Comparison of ENCODE assay signal across 18 cellular contexts in genomic region chr9:35067056-35067455, GRCh38. TPM values are rescaled to one million over a fixed set of nuclear protein-coding genes. Genes with fewer than 3 reads are reported as not detected.
DNase-seq lines count a peak whose midpoint lies in the region; ATAC-seq and TF ChIP-seq lines count a peak whose summit lies in the region.
"Had no signal": no experiment of that assay in that cellular context is flagged by ENCODE, and none has a peak within 500 bp of the region (broad histone marks: within the 10 kb centered on the region; RNA-seq: fewer than 3 reads in every experiment).

No MANE protein-coding gene starts in this region.

- H2AFZ ChIP-seq in Loucy (ENCODE audit: low read length) = no peak overlapping the region

- no peaks in the 10 kb centered on the region for H3K27me3 ChIP-seq in Loucy (ENCODE audit: insufficient read depth, low read length, poor library complexity, severe bottlenecking)

- no peaks in the 10 kb centered on the region for H3K9me3 ChIP-seq in Loucy (ENCODE audit: insufficient read depth, low read depth, low read length)

- H3K4me3 ChIP-seq in Loucy (ENCODE audit: low read length, poor library complexity, severe bottlenecking) = peak overlapping the region; percentile 95

- H3K36me3 ChIP-seq in Loucy (ENCODE audit: insufficient read depth, low read length) = peaks cover 64% of the 10 kb centered on the region

- no peak for DNase-seq in activated T-cell treated with anti-CD3 and anti-CD28 coated beads, Interleukin-2, amount 50 U/mL, for 72 hours
- DNase-seq in activated T-cell treated with anti-CD3 and anti-CD28 coated beads, Interleukin-2, amount 50 U/mL, for 4 hours = no peak
- DNase-seq in activated naive CD8-positive, alpha-beta T cell treated with anti-CD3 and anti-CD28 coated beads for 36 hours = no peak
- DNase-seq in stimulated activated effector memory CD8-positive, alpha-beta T cell treated with anti-CD3 and anti-CD28 coated beads, Interleukin-12 subunit alpha, Interleukin-12 subunit beta, amount 100 ng/mL, for 72 hours (ENCODE audit: low spot score in 2 of 2) = no peak
- DNase-seq: COR-L47, GF-D8, Kasumi-1, NCI-H1105 treated with DMSO at 0.1 percent for 48 hours, NCI-H1694 treated with DMSO at 0.1 percent for 48 hours, NCI-H2107, NCI-H2227 treated with DMSO at 0.1 percent for 48 hours, NCI-H524 treated with DMSO at 0.1 percent for 48 hours had no signal

- H3K9me2 ChIP-seq in Loucy (replicated peaks; ENCODE audit: low read depth, low read length) = no peaks in the 10 kb centered on the region

- no peak for ATAC-seq in activated T-cell treated with anti-CD3 and anti-CD28 coated beads, Interleukin-2, amount 50 U/mL, for 72 hours (replicated peaks in 1 of 2)
- ATAC-seq in activated T-cell treated with anti-CD3 and anti-CD28 coated beads, Interleukin-2, amount 50 U/mL, for 4 hours = no peak
- no peak for ATAC-seq in stimulated activated effector memory CD8-positive, alpha-beta T cell treated with anti-CD3 and anti-CD28 coated beads, Interleukin-12 subunit alpha, Interleukin-12 subunit beta, amount 100 ng/mL, for 72 hours
- ATAC-seq in HG03095 (IDR thresholded peaks at IDR 0.05; ENCODE audit: unreplicated experiment) (no peak), GM21786 (IDR thresholded peaks at IDR 0.05; ENCODE audit: unreplicated experiment) (no peak)
- ATAC-seq: Panc1, Right ventricle myocardium inferior had no signal

- H4K20me1 ChIP-seq in Loucy (ENCODE audit: insufficient read depth, low read length, poor library complexity, severe bottlenecking) = peaks cover 72% of the 10 kb centered on the region

- H3K36me3 Mint-ChIP-seq in activated T-cell treated with anti-CD3 and anti-CD28 coated beads, Interleukin-2, amount 50 U/mL, for 72 hours (ENCODE audit: insufficient read depth in 2 of 2) = peaks cover 26 to 54% of the 10 kb centered on the region in 2 donors
- H3K36me3 Mint-ChIP-seq in activated T-cell treated with anti-CD3 and anti-CD28 coated beads, Interleukin-2, amount 50 U/mL, for 4 hours (ENCODE audit: insufficient read depth) = peaks cover 68% of the 10 kb centered on the region
- peaks cover 64% of the 10 kb centered on the region for H3K36me3 Mint-ChIP-seq in activated naive CD8-positive, alpha-beta T cell treated with anti-CD3 and anti-CD28 coated beads for 36 hours
- H3K36me3 Mint-ChIP-seq in stimulated activated effector memory CD8-positive, alpha-beta T cell treated with anti-CD3 and anti-CD28 coated beads, Interleukin-12 subunit alpha, Interleukin-12 subunit beta, amount 100 ng/mL, for 72 hours = peaks cover 98% of the 10 kb centered on the region

- peak overlapping the region; percentile 60 for H3K27ac Mint-ChIP-seq in activated T-cell treated with anti-CD3 and anti-CD28 coated beads, Interleukin-2, amount 50 U/mL, for 72 hours
- peak overlapping the region; percentile 43 for H3K27ac Mint-ChIP-seq in activated naive CD8-positive, alpha-beta T cell treated with anti-CD3 and anti-CD28 coated beads for 36 hours
- H3K27ac Mint-ChIP-seq in stimulated activated effector memory CD8-positive, alpha-beta T cell treated with anti-CD3 and anti-CD28 coated beads, Interleukin-12 subunit alpha, Interleukin-12 subunit beta, amount 100 ng/mL, for 72 hours = peak overlapping the region; percentile 10

- no peak for TF ChIP-seq CTCF in Loucy (conservative IDR thresholded peaks at IDR 0.05; ENCODE audit: low read length)

- H3K4me1 ChIP-seq in Loucy (ENCODE audit: insufficient read depth, low read length, poor library complexity, severe bottlenecking) = peaks cover 34% of the 10 kb centered on the region

- H3K4me2 ChIP-seq in Loucy (ENCODE audit: low read depth, low read length, poor library complexity, severe bottlenecking) = peak overlapping the region; percentile 99

- no peaks in the 10 kb centered on the region for H3K9me3 Mint-ChIP-seq in activated T-cell treated with anti-CD3 and anti-CD28 coated beads, Interleukin-2, amount 50 U/mL, for 72 hours
- no peaks in the 10 kb centered on the region for H3K9me3 Mint-ChIP-seq in activated T-cell treated with anti-CD3 and anti-CD28 coated beads, Interleukin-2, amount 50 U/mL, for 4 hours
- H3K9me3 Mint-ChIP-seq in activated naive CD8-positive, alpha-beta T cell treated with anti-CD3 and anti-CD28 coated beads for 36 hours = no peaks in the 10 kb centered on the region
- no peaks in the 10 kb centered on the region for H3K9me3 Mint-ChIP-seq in stimulated activated effector memory CD8-positive, alpha-beta T cell treated with anti-CD3 and anti-CD28 coated beads, Interleukin-12 subunit alpha, Interleukin-12 subunit beta, amount 100 ng/mL, for 72 hours
- H3K9me3 Mint-ChIP-seq: IgD-negative memory B cell had no signal

- H3K27me3 Mint-ChIP-seq in activated T-cell treated with anti-CD3 and anti-CD28 coated beads, Interleukin-2, amount 50 U/mL, for 72 hours (ENCODE audit: low read depth) = no peaks in the 10 kb centered on the region
- H3K27me3 Mint-ChIP-seq in activated T-cell treated with anti-CD3 and anti-CD28 coated beads, Interleukin-2, amount 50 U/mL, for 4 hours (ENCODE audit: low read depth) = no peaks in the 10 kb centered on the region
- H3K27me3 Mint-ChIP-seq in activated naive CD8-positive, alpha-beta T cell treated with anti-CD3 and anti-CD28 coated beads for 36 hours = no peaks in the 10 kb centered on the region
- H3K27me3 Mint-ChIP-seq: IgD-negative memory B cell had no signal

- peaks cover 50% of the 10 kb centered on the region for H3K4me1 Mint-ChIP-seq in activated T-cell treated with anti-CD3 and anti-CD28 coated beads, Interleukin-2, amount 50 U/mL, for 72 hours (ENCODE audit: low read depth)
- peaks cover 44% of the 10 kb centered on the region for H3K4me1 Mint-ChIP-seq in activated T-cell treated with anti-CD3 and anti-CD28 coated beads, Interleukin-2, amount 50 U/mL, for 4 hours (ENCODE audit: low read depth)
- peaks cover 37% of the 10 kb centered on the region for H3K4me1 Mint-ChIP-seq in activated naive CD8-positive, alpha-beta T cell treated with anti-CD3 and anti-CD28 coated beads for 36 hours
- H3K4me1 Mint-ChIP-seq in stimulated activated effector memory CD8-positive, alpha-beta T cell treated with anti-CD3 and anti-CD28 coated beads, Interleukin-12 subunit alpha, Interleukin-12 subunit beta, amount 100 ng/mL, for 72 hours = peaks cover 50% of the 10 kb centered on the region

- no peak overlapping the region for H3K9ac ChIP-seq in Loucy (ENCODE audit: low read depth, low read length, poor library complexity, severe bottlenecking)

- H3F3A ChIP-seq in Loucy (ENCODE audit: low read depth) = peaks cover 7% of the 10 kb centered on the region

- H3K79me2 ChIP-seq in Loucy (ENCODE audit: insufficient read depth, low read length) = peaks cover 62% of the 10 kb centered on the region

- no peak overlapping the region for H3K4me3 Mint-ChIP-seq in activated T-cell treated with anti-CD3 and anti-CD28 coated beads, Interleukin-2, amount 50 U/mL, for 72 hours
- no peak overlapping the region for H3K4me3 Mint-ChIP-seq in activated T-cell treated with anti-CD3 and anti-CD28 coated beads, Interleukin-2, amount 50 U/mL, for 4 hours
- no peak overlapping the region for H3K4me3 Mint-ChIP-seq in activated naive CD8-positive, alpha-beta T cell treated with anti-CD3 and anti-CD28 coated beads for 36 hours
- H3K4me3 Mint-ChIP-seq in stimulated activated effector memory CD8-positive, alpha-beta T cell treated with anti-CD3 and anti-CD28 coated beads, Interleukin-12 subunit alpha, Interleukin-12 subunit beta, amount 100 ng/mL, for 72 hours = no peak overlapping the region

RNA-seq across cellular contexts. Expression of gene VCP, which starts 5.4 kb away (rescaled TPM):
- 100 to 1,000 TPM; 190 to 199 TPM for total RNA-seq in activated T-cell treated with anti-CD3 and anti-CD28 coated beads, Interleukin-2, amount 50 U/mL, for 72 hours
- 100 to 1,000 TPM; 455 to 543 (median 484) TPM for total RNA-seq in activated T-cell treated with anti-CD3 and anti-CD28 coated beads, Interleukin-2, amount 50 U/mL, for 4 hours
- 100 to 1,000 TPM; 264 to 289 TPM for total RNA-seq in activated naive CD8-positive, alpha-beta T cell treated with anti-CD3 and anti-CD28 coated beads for 36 hours

RNA-seq across cellular contexts. Expression of gene FANCG, which starts 12.7 kb away (rescaled TPM):
- total RNA-seq in activated T-cell treated with anti-CD3 and anti-CD28 coated beads, Interleukin-2, amount 50 U/mL, for 72 hours = 100 to 1,000 TPM in 1 of 2 donors, 10 to 100 TPM in 1; 94.8 to 116 TPM
- 10 to 100 TPM; 40.0 to 62.6 (median 54.4) TPM for total RNA-seq in activated T-cell treated with anti-CD3 and anti-CD28 coated beads, Interleukin-2, amount 50 U/mL, for 4 hours
- 100 to 1,000 TPM in 1 of 2 experiments, 10 to 100 TPM in 1; 92.8 to 113 TPM for total RNA-seq in activated naive CD8-positive, alpha-beta T cell treated with anti-CD3 and anti-CD28 coated beads for 36 hours

RNA-seq across cellular contexts. Expression of gene PIGO, which starts 29.3 kb away (rescaled TPM):
- total RNA-seq in activated T-cell treated with anti-CD3 and anti-CD28 coated beads, Interleukin-2, amount 50 U/mL, for 72 hours = 10 to 100 TPM; 25.6 to 27.9 TPM
- 10 to 100 TPM; 29.0 to 29.7 (median 29.1) TPM for total RNA-seq in activated T-cell treated with anti-CD3 and anti-CD28 coated beads, Interleukin-2, amount 50 U/mL, for 4 hours
- total RNA-seq in activated naive CD8-positive, alpha-beta T cell treated with anti-CD3 and anti-CD28 coated beads for 36 hours = 10 to 100 TPM; 24.3 to 25.4 TPM

RNA-seq across cellular contexts. Expression of gene STOML2, which starts 35.9 kb away (rescaled TPM):
- 100 to 1,000 TPM; 151 to 169 TPM for total RNA-seq in activated T-cell treated with anti-CD3 and anti-CD28 coated beads, Interleukin-2, amount 50 U/mL, for 72 hours
- total RNA-seq in activated T-cell treated with anti-CD3 and anti-CD28 coated beads, Interleukin-2, amount 50 U/mL, for 4 hours = 100 to 1,000 TPM; 270 to 325 (median 289) TPM
- 100 to 1,000 TPM; 260 to 271 TPM for total RNA-seq in activated naive CD8-positive, alpha-beta T cell treated with anti-CD3 and anti-CD28 coated beads for 36 hours

RNA-seq across cellular contexts. Expression of gene ATOSB, which starts 48.6 kb away (rescaled TPM):
- total RNA-seq in activated T-cell treated with anti-CD3 and anti-CD28 coated beads, Interleukin-2, amount 50 U/mL, for 72 hours = 10 to 100 TPM in 1 of 2 donors, 1 to 10 TPM in 1; 8.3 to 11.3 TPM
- 1 to 10 TPM; 1.8 to 2.8 (median 1.8) TPM for total RNA-seq in activated T-cell treated with anti-CD3 and anti-CD28 coated beads, Interleukin-2, amount 50 U/mL, for 4 hours
- 1 to 10 TPM; 3.8 to 4.1 TPM for total RNA-seq in activated naive CD8-positive, alpha-beta T cell treated with anti-CD3 and anti-CD28 coated beads for 36 hours

Comparison
In these comparisons a context has a peak if more than half of its experiments do, and no peak if none do; other contexts are left out.
1. H3K27ac Mint-ChIP-seq: peak in every context shown above with its lines; median percentile 60 in activated T-cell treated with anti-CD3 and anti-CD28 coated beads, Interleukin-2, amount 50 U/mL, for 72 hours; 43 in activated naive CD8-positive, alpha-beta T cell treated with anti-CD3 and anti-CD28 coated beads for 36 hours; 10 in stimulated activated effector memory CD8-positive, alpha-beta T cell treated with anti-CD3 and anti-CD28 coated beads, Interleukin-12 subunit alpha, Interleukin-12 subunit beta, amount 100 ng/mL, for 72 hours.